ENCODE assay signal across 25 cellular contexts in the genomic region with DNA sequence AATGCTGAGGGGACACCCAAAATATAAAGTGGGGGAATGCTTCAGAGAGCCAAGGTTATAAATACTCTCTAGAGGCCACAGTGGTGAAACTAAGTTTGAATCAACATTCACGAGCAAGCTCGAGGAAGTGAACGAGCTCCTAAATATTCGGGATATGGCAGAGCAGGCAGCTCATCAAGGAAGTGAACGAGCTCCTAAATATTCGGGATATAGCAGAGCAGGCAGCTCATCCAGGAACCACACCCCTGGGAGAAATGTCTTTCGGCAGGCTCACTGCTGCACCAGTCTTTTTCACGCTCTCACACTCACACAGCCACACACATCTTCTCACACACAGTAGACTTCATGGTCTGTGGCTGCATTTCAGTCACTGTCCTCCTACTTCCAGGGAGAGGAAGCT.
DNase-seq lines count a peak whose midpoint lies in the region; ATAC-seq and TF ChIP-seq lines count a peak whose summit lies in the region.
"Had no signal": no experiment of that assay in that cellular context is flagged by ENCODE, and none has a peak within 500 bp of the region (broad histone marks: within the 10 kb centered on the region; RNA-seq: fewer than 3 reads in every experiment).

No MANE protein-coding gene starts in this region.

- H3K36me3 Mint-ChIP-seq in WTC11, result no peaks in the 10 kb centered on the region
- H3K36me3 Mint-ChIP-seq: CD8-positive, alpha-beta T cell; stimulated activated effector memory CD8-positive, alpha-beta T cell treated with anti-CD3 and anti-CD28 coated beads, Interleukin-12 subunit alpha, Interleukin-12 subunit beta, amount 100 ng/mL, for 72 hours had no signal

- no peak overlapping the region for H3K27ac Mint-ChIP-seq in WTC11
- H3K27ac Mint-ChIP-seq: activated naive CD8-positive, alpha-beta T cell treated with anti-CD3 and anti-CD28 coated beads, Interleukin-2, amount 50 U/mL, for 24 hours; CD8-positive, alpha-beta T cell; nephron; stimulated activated effector memory CD8-positive, alpha-beta T cell treated with anti-CD3 and anti-CD28 coated beads, Interleukin-12 subunit alpha, Interleukin-12 subunit beta, amount 100 ng/mL, for 72 hours; T-helper 17 cell had no signal

- H3K4me3 Mint-ChIP-seq in WTC11, result no peak overlapping the region
- H3K4me3 Mint-ChIP-seq: activated naive CD8-positive, alpha-beta T cell treated with anti-CD3 and anti-CD28 coated beads, Interleukin-2, amount 50 U/mL, for 24 hours; CD8-positive, alpha-beta T cell; nephron; stimulated activated effector memory CD8-positive, alpha-beta T cell treated with anti-CD3 and anti-CD28 coated beads, Interleukin-12 subunit alpha, Interleukin-12 subunit beta, amount 100 ng/mL, for 72 hours; T-helper 17 cell had no signal

- DNase-seq in 8988T, result peak; percentile 13
- DNase-seq in ELR (ENCODE audit: low read depth), result peak; percentile 91
- DNase-seq in NCI-H460 (ENCODE audit: extremely low read depth, low read depth), result peak; percentile 11
- DNase-seq in foreskin fibroblast, result peak; percentile 32 to 82
- DNase-seq in NCI-H82 treated with DMSO at 0.1 percent for 48 hours (lab: John Stamatoyannopoulos, UW; ENCODE audit: unreplicated experiment), result no peak
- no peak for DNase-seq in NCI-H345 (lab: John Stamatoyannopoulos, UW)
- no peak for DNase-seq in WTC11 (ENCODE audit: low spot score)
- DNase-seq in COLO668 (lab: John Stamatoyannopoulos, UW; ENCODE audit: unreplicated experiment), result no peak
- DNase-seq: activated effector memory CD4-positive, alpha-beta T cell treated with anti-CD3 and anti-CD28 coated beads, Interleukin-2, amount 50 U/mL, for 16 hours; activated naive CD8-positive, alpha-beta T cell treated with anti-CD3 and anti-CD28 coated beads, Interleukin-2, amount 50 U/mL, for 24 hours; CD8-positive, alpha-beta T cell; cortex of kidney; DMS79; KG1; kidney; NCI-H187 treated with DMSO at 0.1 percent for 48 hours; NCI-H774; OCI-M1; posterior cingulate gyrus; T-helper 17 cell; testis had no signal

- POLR2A ChIA-PET in WTC11 (lab: Charles Lee), result no interaction called here

- CTCF ChIA-PET in WTC11 (lab: Charles Lee), result no interaction called here

- H3K27me3 Mint-ChIP-seq in WTC11 (ENCODE audit: low read depth), result no peaks in the 10 kb centered on the region
- H3K27me3 Mint-ChIP-seq: T-helper 17 cell had no signal

- no peak overlapping the region for H3K4me3 ChIP-seq in foreskin fibroblast (ENCODE audit: low read depth in 1 of 2, low read length in 2 of 2)
- H3K4me3 ChIP-seq: A549, testis had no signal

- no peak for ATAC-seq in WTC11
- ATAC-seq: A549; activated naive CD8-positive, alpha-beta T cell treated with anti-CD3 and anti-CD28 coated beads, Interleukin-2, amount 50 U/mL, for 24 hours; CD8-positive, alpha-beta T cell; sciatic nerve; stimulated activated effector memory CD8-positive, alpha-beta T cell treated with anti-CD3 and anti-CD28 coated beads, Interleukin-12 subunit alpha, Interleukin-12 subunit beta, amount 100 ng/mL, for 72 hours; T-helper 17 cell had no signal

- peaks cover 5% of the 10 kb centered on the region for H3K4me1 Mint-ChIP-seq in WTC11
- H3K4me1 Mint-ChIP-seq: activated naive CD8-positive, alpha-beta T cell treated with anti-CD3 and anti-CD28 coated beads, Interleukin-2, amount 50 U/mL, for 24 hours; nephron; stimulated activated effector memory CD8-positive, alpha-beta T cell treated with anti-CD3 and anti-CD28 coated beads, Interleukin-12 subunit alpha, Interleukin-12 subunit beta, amount 100 ng/mL, for 72 hours; T-helper 17 cell had no signal

- TF ChIP-seq CTCF in foreskin fibroblast (IDR thresholded peaks at IDR 0.05; ENCODE audit: low read depth, low read length) (no peak), WTC11 (IDR thresholded peaks at IDR 0.05) (no peak)

- peaks cover 7% of the 10 kb centered on the region for H3K9me3 Mint-ChIP-seq in WTC11
- H3K9me3 Mint-ChIP-seq: activated naive CD8-positive, alpha-beta T cell treated with anti-CD3 and anti-CD28 coated beads, Interleukin-2, amount 50 U/mL, for 24 hours; CD8-positive, alpha-beta T cell; nephron; stimulated activated effector memory CD8-positive, alpha-beta T cell treated with anti-CD3 and anti-CD28 coated beads, Interleukin-12 subunit alpha, Interleukin-12 subunit beta, amount 100 ng/mL, for 72 hours had no signal

TF ChIP-seq in WTC11, 78 proteins besides CTCF, POLR2A, EP300 and RAD21:
- no peak for TF ChIP-seq NFATC4 (CRISPR knock-in tag; IDR thresholded peaks at IDR 0.05)
- TF ChIP-seq ZNF317 (CRISPR knock-in tag; IDR thresholded peaks at IDR 0.05; ENCODE audit: borderline replicate concordance, low read depth), result no peak
- TF ChIP-seq, protein P1, sequence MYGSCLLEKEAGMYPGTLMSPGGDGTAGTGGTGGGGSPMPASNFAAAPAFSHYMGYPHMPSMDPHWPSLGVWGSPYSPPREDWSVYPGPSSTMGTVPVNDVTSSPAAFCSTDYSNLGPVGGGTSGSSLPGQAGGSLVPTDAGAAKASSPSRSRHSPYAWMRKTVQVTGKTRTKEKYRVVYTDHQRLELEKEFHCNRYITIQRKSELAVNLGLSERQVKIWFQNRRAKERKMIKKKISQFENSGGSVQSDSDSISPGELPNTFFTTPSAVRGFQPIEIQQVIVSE (CRISPR knock-in tag; IDR thresholded peaks at IDR 0.05; ENCODE audit: borderline replicate concordance), result no peak
- no peak for TF ChIP-seq NR2C2 (CRISPR knock-in tag; IDR thresholded peaks at IDR 0.05)
- no peak for TF ChIP-seq TP53 (CRISPR knock-in tag; IDR thresholded peaks at IDR 0.05)
- TF ChIP-seq CREM (CRISPR knock-in tag; IDR thresholded peaks at IDR 0.05), result no peak
- TF ChIP-seq SMAD3 (CRISPR knock-in tag; IDR thresholded peaks at IDR 0.05; ENCODE audit: borderline replicate concordance), result no peak
- no peak for TF ChIP-seq ATF1 (CRISPR knock-in tag; IDR thresholded peaks at IDR 0.05)

Comparison
In these comparisons a context has a peak if more than half of its experiments do, and no peak if none do; other contexts are left out.
1. DNase-seq: peak in 8988T (single experiment), ELR (single experiment), NCI-H460 (single experiment) and foreskin fibroblast (2 of 2); none in NCI-H82 treated with DMSO at 0.1 percent for 48 hours (single experiment), NCI-H345 (single experiment), WTC11 (single experiment) and COLO668 (single experiment).